In genomic region chr7:40234046-40234445, GRCh38 we compare ENCODE assay signal across 15 cellular contexts.
DNase-seq lines count a peak whose midpoint lies in the region; ATAC-seq and TF ChIP-seq lines count a peak whose summit lies in the region.
"Had no signal": no experiment of that assay in that cellular context is flagged by ENCODE, and none has a peak within 500 bp of the region (broad histone marks: within the 10 kb centered on the region; RNA-seq: fewer than 3 reads in every experiment).

No MANE protein-coding gene starts in this region.

- H3K36me3 Mint-ChIP-seq in immature natural killer cell: no peaks in the 10 kb centered on the region

- peaks cover 13% of the 10 kb centered on the region for H3F3A ChIP-seq in MM.1S (ENCODE audit: insufficient read depth, low read length)

- no peaks in the 10 kb centered on the region for H3K27me3 ChIP-seq in MM.1S (replicated peaks; ENCODE audit: insufficient read depth, low read length)
- H3K27me3 ChIP-seq in mucosa of rectum (ENCODE audit: control insufficient read depth in 2 of 2, insufficient read depth in 2 of 2, low read length in 2 of 2): no peaks in the 10 kb centered on the region
- H3K27me3 ChIP-seq: BLaER1, gastrocnemius medialis had no signal

- H3K36me3 ChIP-seq in MM.1S (replicated peaks; ENCODE audit: insufficient read depth, low read length) (no peaks in the 10 kb centered on the region), mucosa of rectum (ENCODE audit: control insufficient read depth in 2 of 2, insufficient read depth in 2 of 2, low read length in 2 of 2) (no peaks in the 10 kb centered on the region)
- H3K36me3 ChIP-seq: BLaER1, gastrocnemius medialis had no signal

- ATAC-seq in GM21367 (IDR thresholded peaks at IDR 0.05; ENCODE audit: unreplicated experiment): peak; percentile 63
- ATAC-seq: gastrocnemius medialis, PC-3 had no signal

- H3K9me3 Mint-ChIP-seq in immature natural killer cell: no peaks in the 10 kb centered on the region
- H3K9me3 Mint-ChIP-seq: activated T-helper 2 cell treated with anti-CD3 and anti-CD28 coated beads, Interferon-gamma antibody, Interleukin-2, Interleukin-4, amounts not matched to agents 10 μg/mL and 5 μg/mL and 100 μg/mL, durations not matched to agents 14 hours and 24 hours and 36 hours; neural crest cell had no signal

- no peak overlapping the region for H3K27ac Mint-ChIP-seq in immature natural killer cell
- H3K27ac Mint-ChIP-seq: activated T-helper 2 cell treated with anti-CD3 and anti-CD28 coated beads, Interferon-gamma antibody, Interleukin-2, Interleukin-4, amounts not matched to agents 10 μg/mL and 5 μg/mL and 100 μg/mL, durations not matched to agents 14 hours and 24 hours and 36 hours had no signal

- H3K4me1 Mint-ChIP-seq in immature natural killer cell: peaks cover 0 to 5% of the 10 kb centered on the region in 2 donors
- H3K4me1 Mint-ChIP-seq: neural crest cell had no signal

- H3K4me3 Mint-ChIP-seq in immature natural killer cell: no peak overlapping the region
- H3K4me3 Mint-ChIP-seq: neural crest cell had no signal

- no peak overlapping the region for H3K4me3 ChIP-seq in GM12865 (ENCODE audit: low read depth, low read length)
- H3K4me3 ChIP-seq in MM.1S (ENCODE audit: low read length): no peak overlapping the region
- H3K4me3 ChIP-seq in mucosa of rectum (ENCODE audit: low read length in 2 of 2): no peak overlapping the region
- H3K4me3 ChIP-seq: BLaER1, gastrocnemius medialis, SK-N-MC had no signal

- H3K4me1 ChIP-seq in MM.1S (ENCODE audit: low read length) (peaks cover 14% of the 10 kb centered on the region), mucosa of rectum (ENCODE audit: control insufficient read depth in 2 of 2, insufficient read depth in 2 of 2, low read length in 2 of 2) (peaks cover 2 to 3% of the 10 kb centered on the region in 2 donors)
- H3K4me1 ChIP-seq: BLaER1, gastrocnemius medialis had no signal

- DNase-seq in GM12865 (ENCODE audit: low read depth): peak; percentile 51
- peak; percentile 82 for DNase-seq in MM.1S
- DNase-seq in AML-193 (lab: John Stamatoyannopoulos, UW): no peak
- DNase-seq in immature natural killer cell: no peak
- DNase-seq in hippocampal formation (lab: John Stamatoyannopoulos, UW): no peak
- DNase-seq: anterior cingulate cortex, gastrocnemius medialis, NCI-H1694 treated with DMSO at 0.1 percent for 48 hours, PC-3 had no signal

- H3K79me2 ChIP-seq in MM.1S (ENCODE audit: low read length): no peaks in the 10 kb centered on the region

- peak overlapping the region; percentile 40; the same call in 1 of the 2 replicates for H2AFZ ChIP-seq in MM.1S (ENCODE audit: low read length)

- H3K9ac ChIP-seq in MM.1S (ENCODE audit: low read length) (no peak overlapping the region), mucosa of rectum (ENCODE audit: low read depth in 1 of 2, low read length in 2 of 2) (no peak overlapping the region)
- H3K9ac ChIP-seq: BLaER1 had no signal

- H3K9me2 ChIP-seq in MM.1S (replicated peaks; ENCODE audit: insufficient read depth, low read length): no peaks in the 10 kb centered on the region

- H3K9me3 ChIP-seq in MM.1S (replicated peaks; ENCODE audit: insufficient read depth, low read length): no peaks in the 10 kb centered on the region
- no peaks in the 10 kb centered on the region for H3K9me3 ChIP-seq in mucosa of rectum (ENCODE audit: control insufficient read depth in 2 of 2, low read length in 2 of 2)
- H3K9me3 ChIP-seq: BLaER1, gastrocnemius medialis had no signal

- H4K20me1 ChIP-seq in MM.1S (ENCODE audit: insufficient read depth, low read length): no peaks in the 10 kb centered on the region
- H4K20me1 ChIP-seq: BLaER1 had no signal

- H3K27me3 Mint-ChIP-seq in immature natural killer cell (ENCODE audit: low read depth in 3 of 3): peaks cover 0 to 2% (median 2%) of the 10 kb centered on the region in 3 donors

- TF ChIP-seq CTCF in GM12865 (IDR thresholded peaks at IDR 0.05; ENCODE audit: insufficient read depth, low read depth, low read length, missing control alignments): no peak
- no peak for TF ChIP-seq CTCF in MM.1S (IDR thresholded peaks at IDR 0.05; ENCODE audit: low read length)

- peak overlapping the region; percentile 36 for H3K4me2 ChIP-seq in MM.1S (ENCODE audit: low read depth, low read length)
- H3K4me2 ChIP-seq: BLaER1 had no signal

- peak overlapping the region; percentile 46; the same call in 1 of the 2 replicates for H3K27ac ChIP-seq in MM.1S (ENCODE audit: low read length)
- peak overlapping the region; percentile 46 to 58 for H3K27ac ChIP-seq in mucosa of rectum (ENCODE audit: low read depth in 2 of 2, low read length in 2 of 2)
- H3K27ac ChIP-seq: BLaER1, gastrocnemius medialis, SK-N-MC had no signal

Comparison
In these comparisons a context has a peak if more than half of its experiments do, and no peak if none do; other contexts are left out.
1. DNase-seq: peak in GM12865 (single experiment) and MM.1S (single experiment); none in AML-193 (0 of 2), immature natural killer cell (0 of 3) and hippocampal formation (0 of 2).